In genomic region chr13:95641291-95641811, GRCh38 we compare ENCODE assay signal across 12 cellular contexts. TPM values are rescaled to one million over a fixed set of nuclear protein-coding genes. Genes with fewer than 3 reads are reported as not detected.
DNase-seq lines count a peak whose midpoint lies in the region; ATAC-seq and TF ChIP-seq lines count a peak whose summit lies in the region.
"Had no signal": no experiment of that assay in that cellular context is flagged by ENCODE, and none has a peak within 500 bp of the region (broad histone marks: within the 10 kb centered on the region; RNA-seq: fewer than 3 reads in every experiment).

No MANE protein-coding gene starts in this region.

- H3K9ac ChIP-seq in iPS-15b (ENCODE audit: low read depth, low read length), result no peak overlapping the region

- intact Hi-C loops in gastrocnemius medialis (cut with DNase I; ENCODE audit: low total_unique reads), result no loop called here

- DNase-seq in ELR (ENCODE audit: low read depth), result peak; percentile 13
- DNase-seq in astrocyte of the hippocampus (ENCODE audit: low read depth, low spot score), result peak; percentile 28
- DNase-seq in gastrocnemius medialis, result no peak
- DNase-seq in H4 (ENCODE audit: low spot score), result no peak
- DNase-seq in stimulated activated CD4-positive, alpha-beta T cell treated with anti-CD3 and anti-CD28 coated beads, Interleukin-4, amount 100 ng/mL, for 4 hours, result no peak
- no peak for DNase-seq in NCI-H1694 (lab: John Stamatoyannopoulos, UW)
- DNase-seq in activated CD8-positive, alpha-beta memory T cell treated with anti-CD3 and anti-CD28 coated beads, Interleukin-2, amount 50 U/mL, for 4 hours, result no peak
- DNase-seq: NCI-H1048; stimulated activated naive CD8-positive, alpha-beta T cell treated with anti-CD3 and anti-CD28 coated beads, Interleukin-15, amount 100 ng/mL, for 72 hours; T-helper 9 cell had no signal

- TF ChIP-seq CTCF in gastrocnemius medialis (IDR thresholded peaks at IDR 0.05 in 4 of 5, conservative IDR thresholded peaks at IDR 0.05 in 1 of 5), result no peak

- H3K4me3 ChIP-seq in iPS-15b (ENCODE audit: low read depth, low read length) (peak overlapping the region; percentile 47), gastrocnemius medialis (peak overlapping the region; percentile 16 to 49 (median 32))

- H3K4me1 ChIP-seq in iPS-15b (ENCODE audit: control insufficient read depth, insufficient read depth, low read length) (no peaks in the 10 kb centered on the region), gastrocnemius medialis (peaks cover 4 to 6% of the 10 kb centered on the region in 2 donors)

- H3K27me3 ChIP-seq in iPS-15b (ENCODE audit: control insufficient read depth, insufficient read depth, low read length) (peaks cover 21% of the 10 kb centered on the region), gastrocnemius medialis (peaks cover 0 to 2% (median 0%) of the 10 kb centered on the region in 3 donors)

- in situ Hi-C loops in gastrocnemius medialis (cut with MboI; ENCODE audit: low sequenced_read_pairs in 4 of 4), result no loop called here

- H3K27ac ChIP-seq in gastrocnemius medialis, result no peak overlapping the region

- H3K9me3 ChIP-seq in iPS-15b (ENCODE audit: control insufficient read depth, insufficient read depth, low read length) (no peaks in the 10 kb centered on the region), gastrocnemius medialis (no peaks in the 10 kb centered on the region)

- H3K36me3 ChIP-seq in iPS-15b (ENCODE audit: control insufficient read depth, insufficient read depth, low read length) (no peaks in the 10 kb centered on the region), gastrocnemius medialis (no peaks in the 10 kb centered on the region)

- no peak for TF ChIP-seq POLR2A in gastrocnemius medialis (IDR thresholded peaks at IDR 0.05)

- ATAC-seq in gastrocnemius medialis, result no peak

RNA-seq across cellular contexts. Expression of gene DZIP1, which starts 3.2 kb away (rescaled TPM):
- total RNA-seq in gastrocnemius medialis, result 1 to 10 TPM in 3 of 4 donors, under 1 TPM in 1; 0.22 to 5.6 (median 2.2) TPM
- 14.6 and 36.4 TPM in 2 replicates for total RNA-seq in H4 (2014; rRNA removed; shearing (Covaris generic))
- total RNA-seq: natural killer cell treated with Interleukin-12 subunit alpha and Interleukin-12 subunit beta and Interleukin-15 and Interleukin-18, amount 100 ng/mL, for 72 hours had no signal

RNA-seq across cellular contexts. Expression of gene DNAJC3, which starts 35.6 kb away (rescaled TPM):
- 10 to 100 TPM; 15.7 to 21.6 (median 20.5) TPM for total RNA-seq in gastrocnemius medialis
- 22.4 and 29.1 TPM in 2 replicates for total RNA-seq in H4 (2014; rRNA removed; shearing (Covaris generic))

Comparison
In these comparisons a context has a peak if more than half of its experiments do, and no peak if none do; other contexts are left out.
1. DNase-seq: peak in ELR (single experiment) and astrocyte of the hippocampus (single experiment); none in gastrocnemius medialis (0 of 2), H4 (single experiment), stimulated activated CD4-positive, alpha-beta T cell treated with anti-CD3 and anti-CD28 coated beads, Interleukin-4, amount 100 ng/mL, for 4 hours (0 of 2), NCI-H1694 (single experiment) and activated CD8-positive, alpha-beta memory T cell treated with anti-CD3 and anti-CD28 coated beads, Interleukin-2, amount 50 U/mL, for 4 hours (single experiment).